In genomic region chr12:73352826-73353225, GRCh38 we compare ENCODE assay signal across 1 cellular context.
TF ChIP-seq lines count a peak whose summit lies in the region.

No MANE protein-coding gene starts in this region.

TF ChIP-seq in liver, 16 proteins besides CTCF, POLR2A, EP300 and RAD21 (continued from another document):
- TF ChIP-seq ZBTB33 (IDR thresholded peaks at IDR 0.05) (peak; percentile 20), HNF4A (conservative IDR thresholded peaks at IDR 0.05) (peak; percentile 35 to 38), GABPA (IDR thresholded peaks at IDR 0.05 in 1 of 2, conservative IDR thresholded peaks at IDR 0.05 in 1 of 2) (no peak), HNF4G (IDR thresholded peaks at IDR 0.05) (no peak), NR2F2 (IDR thresholded peaks at IDR 0.05) (no peak)
- TF ChIP-seq, protein P1, sequence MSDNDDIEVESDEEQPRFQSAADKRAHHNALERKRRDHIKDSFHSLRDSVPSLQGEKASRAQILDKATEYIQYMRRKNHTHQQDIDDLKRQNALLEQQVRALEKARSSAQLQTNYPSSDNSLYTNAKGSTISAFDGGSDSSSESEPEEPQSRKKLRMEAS (IDR thresholded peaks at IDR 0.05) = no peak
- TF ChIP-seq, protein P2, sequence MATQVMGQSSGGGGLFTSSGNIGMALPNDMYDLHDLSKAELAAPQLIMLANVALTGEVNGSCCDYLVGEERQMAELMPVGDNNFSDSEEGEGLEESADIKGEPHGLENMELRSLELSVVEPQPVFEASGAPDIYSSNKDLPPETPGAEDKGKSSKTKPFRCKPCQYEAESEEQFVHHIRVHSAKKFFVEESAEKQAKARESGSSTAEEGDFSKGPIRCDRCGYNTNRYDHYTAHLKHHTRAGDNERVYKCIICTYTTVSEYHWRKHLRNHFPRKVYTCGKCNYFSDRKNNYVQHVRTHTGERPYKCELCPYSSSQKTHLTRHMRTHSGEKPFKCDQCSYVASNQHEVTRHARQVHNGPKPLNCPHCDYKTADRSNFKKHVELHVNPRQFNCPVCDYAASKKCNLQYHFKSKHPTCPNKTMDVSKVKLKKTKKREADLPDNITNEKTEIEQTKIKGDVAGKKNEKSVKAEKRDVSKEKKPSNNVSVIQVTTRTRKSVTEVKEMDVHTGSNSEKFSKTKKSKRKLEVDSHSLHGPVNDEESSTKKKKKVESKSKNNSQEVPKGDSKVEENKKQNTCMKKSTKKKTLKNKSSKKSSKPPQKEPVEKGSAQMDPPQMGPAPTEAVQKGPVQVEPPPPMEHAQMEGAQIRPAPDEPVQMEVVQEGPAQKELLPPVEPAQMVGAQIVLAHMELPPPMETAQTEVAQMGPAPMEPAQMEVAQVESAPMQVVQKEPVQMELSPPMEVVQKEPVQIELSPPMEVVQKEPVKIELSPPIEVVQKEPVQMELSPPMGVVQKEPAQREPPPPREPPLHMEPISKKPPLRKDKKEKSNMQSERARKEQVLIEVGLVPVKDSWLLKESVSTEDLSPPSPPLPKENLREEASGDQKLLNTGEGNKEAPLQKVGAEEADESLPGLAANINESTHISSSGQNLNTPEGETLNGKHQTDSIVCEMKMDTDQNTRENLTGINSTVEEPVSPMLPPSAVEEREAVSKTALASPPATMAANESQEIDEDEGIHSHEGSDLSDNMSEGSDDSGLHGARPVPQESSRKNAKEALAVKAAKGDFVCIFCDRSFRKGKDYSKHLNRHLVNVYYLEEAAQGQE (IDR thresholded peaks at IDR 0.05) = no peak
